Comparison of ENCODE assay signal across 8 cellular contexts in genomic region chr1:35642472-35642955, GRCh38. TPM values are rescaled to one million over a fixed set of nuclear protein-coding genes. Genes with fewer than 3 reads are reported as not detected.
A peak's percentile ranks its signal among the peaks of the same experiment; 100 is the strongest.
DNase-seq lines count a peak whose midpoint lies in the region; ATAC-seq and TF ChIP-seq lines count a peak whose summit lies in the region.

No MANE protein-coding gene starts in this region.

- 34 to 37% methylated on average over 14 of the region's 14 CpGs for WGBS in heart right ventricle, 2 donors

- peak overlapping the region in 9 of 10 donors; percentile 82 to 96 (median 89) for H3K27ac ChIP-seq in heart right ventricle
- no peak overlapping the region for H3K27ac ChIP-seq in iPS-18a (ENCODE audit: low read length)

- H3K4me1 Mint-ChIP-seq in WTC11 = peaks cover 17% of the 10 kb centered on the region
- H3K4me1 Mint-ChIP-seq in stimulated activated naive B cell treated with anti-CD40 and anti-IgM and Interleukin-4, amounts not matched to agents 10 μg/mL and 1 μg/mL and 100 μg/mL, for 72 hours = peaks cover 12 to 27% of the 10 kb centered on the region in 2 donors

- intact Hi-C loops in heart right ventricle (cut with DNase I) (loop anchor here in 6 of 10 donors (5.0 to 10.0 kb wide), 3 partner anchors 65 to 75 kb away; partner anchors contain the start of gene C1orf216 (in 5 of the 6)), left cardiac atrium (cut with DNase I) (no loop called here)

- H3K27ac Mint-ChIP-seq in WTC11 = peak overlapping the region; percentile 100
- H3K27ac Mint-ChIP-seq in stimulated activated naive B cell treated with anti-CD40 and anti-IgM and Interleukin-4, amounts not matched to agents 10 μg/mL and 1 μg/mL and 100 μg/mL, for 72 hours = peak overlapping the region; percentile 100

- no peak for DNase-seq in heart right ventricle
- DNase-seq in left cardiac atrium = no peak
- DNase-seq in WTC11 (ENCODE audit: low spot score) = no peak
- no peak for DNase-seq in stimulated activated naive B cell treated with anti-CD40 and anti-IgM and Interleukin-4, amounts not matched to agents 10 μg/mL and 1 μg/mL and 100 μg/mL, for 72 hours
- no peak for DNase-seq in putamen (ENCODE audit: low spot score)
- DNase-seq in NCI-H1417 treated with DMSO at 0.1 percent for 48 hours (lab: John Stamatoyannopoulos, UW) = no peak
- DNase-seq in iPS-NIHi11 (ENCODE audit: low spot score) = no peak

- H3K36me3 Mint-ChIP-seq in WTC11 = peaks cover 3% of the 10 kb centered on the region
- H3K36me3 Mint-ChIP-seq in stimulated activated naive B cell treated with anti-CD40 and anti-IgM and Interleukin-4, amounts not matched to agents 10 μg/mL and 1 μg/mL and 100 μg/mL, for 72 hours = peaks cover 3 to 9% of the 10 kb centered on the region in 2 donors

- H3K4me3 Mint-ChIP-seq in WTC11 = peak overlapping the region; percentile 100
- peak overlapping the region; percentile 100 for H3K4me3 Mint-ChIP-seq in stimulated activated naive B cell treated with anti-CD40 and anti-IgM and Interleukin-4, amounts not matched to agents 10 μg/mL and 1 μg/mL and 100 μg/mL, for 72 hours

- H3K4me1 ChIP-seq in heart right ventricle (peaks cover 4 to 42% (median 33%) of the 10 kb centered on the region in 9 donors), iPS-18a (ENCODE audit: control insufficient read depth, low read depth, low read length) (peaks cover 6% of the 10 kb centered on the region)

- CTCF ChIA-PET in WTC11 (lab: Charles Lee) = interaction anchor here (1.3 kb wide), 1 partner anchor 73 kb away, joined by 9 read pairs; no protein-coding TSS in a partner anchor

- TF ChIP-seq CTCF in heart right ventricle (IDR thresholded peaks at IDR 0.05) = no peak
- no peak for TF ChIP-seq CTCF in WTC11 (IDR thresholded peaks at IDR 0.05)

- no peaks in the 10 kb centered on the region for H3K9me3 Mint-ChIP-seq in WTC11
- no peaks in the 10 kb centered on the region for H3K9me3 Mint-ChIP-seq in stimulated activated naive B cell treated with anti-CD40 and anti-IgM and Interleukin-4, amounts not matched to agents 10 μg/mL and 1 μg/mL and 100 μg/mL, for 72 hours

- ATAC-seq in heart right ventricle (no peak), left cardiac atrium (no peak), WTC11 (no peak)
- ATAC-seq in stimulated activated naive B cell treated with anti-CD40 and anti-IgM and Interleukin-4, amounts not matched to agents 10 μg/mL and 1 μg/mL and 100 μg/mL, for 72 hours (replicated peaks) = no peak

- POLR2A ChIA-PET in WTC11 (lab: Charles Lee) = interaction anchor here (0.8 kb wide), 1 partner anchor 73 kb away, joined by 3 read pairs; no protein-coding TSS in a partner anchor

- peaks cover 15% of the 10 kb centered on the region for H3K27me3 Mint-ChIP-seq in WTC11 (ENCODE audit: low read depth)
- H3K27me3 Mint-ChIP-seq in stimulated activated naive B cell treated with anti-CD40 and anti-IgM and Interleukin-4, amounts not matched to agents 10 μg/mL and 1 μg/mL and 100 μg/mL, for 72 hours = peaks cover 11 to 25% of the 10 kb centered on the region in 2 donors

- peaks cover 0 to 34% (median 0%) of the 10 kb centered on the region in 7 donors for H3K27me3 ChIP-seq in heart right ventricle
- peaks cover 20% of the 10 kb centered on the region for H3K27me3 ChIP-seq in iPS-18a (ENCODE audit: control insufficient read depth, insufficient read depth, low read length)

- H3K4me3 ChIP-seq in heart right ventricle (peak overlapping the region in 9 of 10 donors; percentile 65 to 95 (median 90)), iPS-18a (ENCODE audit: low read length) (peak overlapping the region; percentile 84)

- H3K9me3 ChIP-seq in heart right ventricle = no peaks in the 10 kb centered on the region
- no peaks in the 10 kb centered on the region for H3K9me3 ChIP-seq in iPS-18a (ENCODE audit: control insufficient read depth, low read depth, low read length)

- H3K9ac ChIP-seq in iPS-18a (ENCODE audit: low read length) = no peak overlapping the region

- H3K36me3 ChIP-seq in heart right ventricle = no peaks in the 10 kb centered on the region
- peaks cover 4% of the 10 kb centered on the region for H3K36me3 ChIP-seq in iPS-18a (ENCODE audit: control insufficient read depth, low read depth, low read length)

TF ChIP-seq in WTC11, 78 proteins besides CTCF, POLR2A, EP300 and RAD21:
- no peak for TF ChIP-seq SMAD3 (CRISPR knock-in tag; IDR thresholded peaks at IDR 0.05; ENCODE audit: borderline replicate concordance)
- TF ChIP-seq MAX (CRISPR knock-in tag; IDR thresholded peaks at IDR 0.05) = no peak
- no peak for TF ChIP-seq NFYB (CRISPR knock-in tag; conservative IDR thresholded peaks at IDR 0.05; ENCODE audit: low read depth)
- no peak for TF ChIP-seq GRHL2 (CRISPR knock-in tag; IDR thresholded peaks at IDR 0.05; ENCODE audit: insufficient replicate concordance, severe bottlenecking)
- no peak for TF ChIP-seq E2F5 (CRISPR knock-in tag; IDR thresholded peaks at IDR 0.05)

RNA-seq across cellular contexts. Expression of gene PSMB2, which starts 1.2 kb away (rescaled TPM):
- total RNA-seq in heart right ventricle (10 to 100 TPM; 34.1 to 55.0 (median 39.1) TPM), left cardiac atrium (10 to 100 TPM; 35.0 to 36.4 TPM), WTC11 (2021) (76.7 to 81.7 TPM (median 80.6 TPM) in 3 replicates)
- polyA plus RNA-seq in heart right ventricle = 10 to 100 TPM; 34.2 to 44.1 TPM

Comparison
In these comparisons a context has a peak if more than half of its experiments do, and no peak if none do; other contexts are left out.
1. intact Hi-C loops: an anchor here in heart right ventricle (5.0 to 10.0 kb wide); none called in left cardiac atrium.